Comparison of ENCODE assay signal across 17 cellular contexts in the genomic region with DNA sequence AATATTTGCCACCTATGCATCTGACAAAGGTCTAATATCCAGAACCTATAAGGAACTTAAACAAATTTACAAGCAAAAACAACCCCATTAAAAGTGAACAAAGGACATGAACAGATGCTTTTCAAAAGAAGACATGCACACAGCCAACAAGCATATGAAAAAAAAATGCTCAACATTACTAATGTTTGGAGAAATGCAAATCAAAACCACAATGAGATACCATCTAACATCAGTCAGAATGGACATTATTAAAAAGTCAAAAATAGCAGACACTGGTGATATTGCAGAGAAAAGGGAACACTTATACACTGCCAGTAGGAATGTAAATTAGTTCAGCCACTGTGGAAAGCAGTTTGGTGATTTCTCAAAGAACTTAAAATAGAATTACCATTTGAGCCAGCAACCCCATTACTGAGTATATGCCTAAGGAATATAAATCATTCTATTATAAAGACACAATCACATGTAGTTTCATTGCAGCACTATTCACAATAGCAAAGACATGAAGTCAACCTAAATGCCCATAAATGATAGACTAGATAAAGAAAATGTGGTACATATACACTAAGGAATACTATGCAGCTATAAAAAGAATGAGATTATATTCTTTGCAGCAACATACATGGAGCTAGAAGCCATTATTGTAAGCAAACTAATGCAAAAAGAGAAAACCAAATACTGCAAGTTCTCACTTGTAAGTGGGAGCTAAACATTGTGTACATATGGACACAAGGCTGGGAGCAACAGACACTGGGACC.
A peak's percentile ranks its signal among the peaks of the same experiment; 100 is the strongest.
DNase-seq lines count a peak whose midpoint lies in the region; ATAC-seq and TF ChIP-seq lines count a peak whose summit lies in the region.
"Had no signal": no experiment of that assay in that cellular context is flagged by ENCODE, and none has a peak within 500 bp of the region (broad histone marks: within the 10 kb centered on the region; RNA-seq: fewer than 3 reads in every experiment).

No MANE protein-coding gene starts in this region.

- DNase-seq in SK-N-SH: no peak
- peak; percentile 8 for DNase-seq in astrocyte of the hippocampus (ENCODE audit: low read depth, low spot score)
- DNase-seq in foreskin melanocyte: peak; percentile 82
- DNase-seq in NCI-H2029 (lab: John Stamatoyannopoulos, UW): no peak
- DNase-seq in stimulated activated CD4-positive, alpha-beta T cell treated with anti-CD3 and anti-CD28 coated beads, Interleukin-15, amount 100 ng/mL, for 24 hours: no peak
- DNase-seq: AML-193; Caco-2; Calu3; CD4-positive, alpha-beta T cell; CD8-positive, alpha-beta T cell; DMS79 treated with DMSO at 0.1 percent for 48 hours; GF-D8 had no signal

- H3K4me3 ChIP-seq in SK-N-SH (ENCODE audit: low read depth in 2 of 2, low read length in 1 of 2): no peak overlapping the region
- H3K4me3 ChIP-seq: A549; BLaER1 treated with 17β-estradiol and CSF1 and Interleukin-3, amounts not matched to agents 10 nM and 100 nM had no signal

- no peaks in the 10 kb centered on the region for H4K20me1 ChIP-seq in SK-N-SH (ENCODE audit: insufficient read depth)
- H4K20me1 ChIP-seq: BLaER1 treated with 17β-estradiol and CSF1 and Interleukin-3, amounts not matched to agents 10 nM and 100 nM had no signal

- H3K27ac ChIP-seq in SK-N-SH (ENCODE audit: low read depth in 2 of 2, low read length in 1 of 2): no peak overlapping the region
- H3K27ac ChIP-seq: 22Rv1; A549; BLaER1 treated with 17β-estradiol and CSF1 and Interleukin-3, amounts not matched to agents 10 nM and 100 nM; C4-2B had no signal

- no peak for TF ChIP-seq EP300 in SK-N-SH (IDR thresholded peaks at IDR 0.05; ENCODE audit: borderline replicate concordance in 1 of 2, low read depth in 1 of 2, low read length in 1 of 2)

- no peak for TF ChIP-seq RAD21 in SK-N-SH (IDR thresholded peaks at IDR 0.05; ENCODE audit: low read length)

- H2AFZ ChIP-seq in SK-N-SH (ENCODE audit: low read depth): no peak overlapping the region; the same call in 1 of the 2 replicates

- no peaks in the 10 kb centered on the region for H3K27me3 ChIP-seq in SK-N-SH (ENCODE audit: insufficient read depth)
- H3K27me3 ChIP-seq: BLaER1 treated with 17β-estradiol and CSF1 and Interleukin-3, amounts not matched to agents 10 nM and 100 nM had no signal

- no peak for TF ChIP-seq CTCF in SK-N-SH (IDR thresholded peaks at IDR 0.05)

- CTCF ChIA-PET in SK-N-SH (lab: Yijun Ruan, JAX): no interaction called here

- no peaks in the 10 kb centered on the region for H3K79me2 ChIP-seq in SK-N-SH (ENCODE audit: insufficient read depth)

- no peaks in the 10 kb centered on the region for H3K4me1 ChIP-seq in SK-N-SH (ENCODE audit: control insufficient read depth in 1 of 2, insufficient read depth in 2 of 2, low read depth in 1 of 2, low read length in 1 of 2)
- H3K4me1 ChIP-seq: A549; BLaER1 treated with 17β-estradiol and CSF1 and Interleukin-3, amounts not matched to agents 10 nM and 100 nM; Caco-2 had no signal

- ATAC-seq in SK-N-SH treated with all-trans-retinoic acid at 6 μM for 48 hours: no peak
- ATAC-seq: A549; CD8-positive, alpha-beta T cell had no signal

- POLR2A ChIA-PET in SK-N-SH (lab: Yijun Ruan, JAX): no interaction called here

- no peaks in the 10 kb centered on the region for H3K9me2 ChIP-seq in SK-N-SH

- H3K9ac ChIP-seq in SK-N-SH: no peak overlapping the region
- H3K9ac ChIP-seq: BLaER1 treated with 17β-estradiol and CSF1 and Interleukin-3, amounts not matched to agents 10 nM and 100 nM had no signal

- no peaks in the 10 kb centered on the region for H3K36me3 ChIP-seq in SK-N-SH (replicated peaks in 1 of 2; ENCODE audit: control insufficient read depth in 1 of 2, insufficient read depth in 2 of 2, low read length in 1 of 2)
- H3K36me3 ChIP-seq: BLaER1 treated with 17β-estradiol and CSF1 and Interleukin-3, amounts not matched to agents 10 nM and 100 nM had no signal

- no peaks in the 10 kb centered on the region for H3F3A ChIP-seq in SK-N-SH (replicated peaks; ENCODE audit: insufficient read depth)

- H3K4me2 ChIP-seq in SK-N-SH: no peak overlapping the region
- H3K4me2 ChIP-seq: A549; BLaER1 treated with 17β-estradiol and CSF1 and Interleukin-3, amounts not matched to agents 10 nM and 100 nM had no signal

- no peaks in the 10 kb centered on the region for H3K9me3 ChIP-seq in SK-N-SH
- H3K9me3 ChIP-seq: A549, Caco-2 had no signal

TF ChIP-seq in SK-N-SH treated with all-trans-retinoic acid at 6 μM for 48 hours, 23 proteins besides CTCF, POLR2A, EP300 and RAD21 (continues in another document):
- TF ChIP-seq, protein P1, sequence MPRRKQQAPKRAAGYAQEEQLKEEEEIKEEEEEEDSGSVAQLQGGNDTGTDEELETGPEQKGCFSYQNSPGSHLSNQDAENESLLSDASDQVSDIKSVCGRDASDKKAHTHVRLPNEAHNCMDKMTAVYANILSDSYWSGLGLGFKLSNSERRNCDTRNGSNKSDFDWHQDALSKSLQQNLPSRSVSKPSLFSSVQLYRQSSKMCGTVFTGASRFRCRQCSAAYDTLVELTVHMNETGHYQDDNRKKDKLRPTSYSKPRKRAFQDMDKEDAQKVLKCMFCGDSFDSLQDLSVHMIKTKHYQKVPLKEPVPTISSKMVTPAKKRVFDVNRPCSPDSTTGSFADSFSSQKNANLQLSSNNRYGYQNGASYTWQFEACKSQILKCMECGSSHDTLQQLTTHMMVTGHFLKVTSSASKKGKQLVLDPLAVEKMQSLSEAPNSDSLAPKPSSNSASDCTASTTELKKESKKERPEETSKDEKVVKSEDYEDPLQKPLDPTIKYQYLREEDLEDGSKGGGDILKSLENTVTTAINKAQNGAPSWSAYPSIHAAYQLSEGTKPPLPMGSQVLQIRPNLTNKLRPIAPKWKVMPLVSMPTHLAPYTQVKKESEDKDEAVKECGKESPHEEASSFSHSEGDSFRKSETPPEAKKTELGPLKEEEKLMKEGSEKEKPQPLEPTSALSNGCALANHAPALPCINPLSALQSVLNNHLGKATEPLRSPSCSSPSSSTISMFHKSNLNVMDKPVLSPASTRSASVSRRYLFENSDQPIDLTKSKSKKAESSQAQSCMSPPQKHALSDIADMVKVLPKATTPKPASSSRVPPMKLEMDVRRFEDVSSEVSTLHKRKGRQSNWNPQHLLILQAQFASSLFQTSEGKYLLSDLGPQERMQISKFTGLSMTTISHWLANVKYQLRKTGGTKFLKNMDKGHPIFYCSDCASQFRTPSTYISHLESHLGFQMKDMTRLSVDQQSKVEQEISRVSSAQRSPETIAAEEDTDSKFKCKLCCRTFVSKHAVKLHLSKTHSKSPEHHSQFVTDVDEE (CRISPR knock-in tag; IDR thresholded peaks at IDR 0.05): no peak
- TF ChIP-seq, protein P2, sequence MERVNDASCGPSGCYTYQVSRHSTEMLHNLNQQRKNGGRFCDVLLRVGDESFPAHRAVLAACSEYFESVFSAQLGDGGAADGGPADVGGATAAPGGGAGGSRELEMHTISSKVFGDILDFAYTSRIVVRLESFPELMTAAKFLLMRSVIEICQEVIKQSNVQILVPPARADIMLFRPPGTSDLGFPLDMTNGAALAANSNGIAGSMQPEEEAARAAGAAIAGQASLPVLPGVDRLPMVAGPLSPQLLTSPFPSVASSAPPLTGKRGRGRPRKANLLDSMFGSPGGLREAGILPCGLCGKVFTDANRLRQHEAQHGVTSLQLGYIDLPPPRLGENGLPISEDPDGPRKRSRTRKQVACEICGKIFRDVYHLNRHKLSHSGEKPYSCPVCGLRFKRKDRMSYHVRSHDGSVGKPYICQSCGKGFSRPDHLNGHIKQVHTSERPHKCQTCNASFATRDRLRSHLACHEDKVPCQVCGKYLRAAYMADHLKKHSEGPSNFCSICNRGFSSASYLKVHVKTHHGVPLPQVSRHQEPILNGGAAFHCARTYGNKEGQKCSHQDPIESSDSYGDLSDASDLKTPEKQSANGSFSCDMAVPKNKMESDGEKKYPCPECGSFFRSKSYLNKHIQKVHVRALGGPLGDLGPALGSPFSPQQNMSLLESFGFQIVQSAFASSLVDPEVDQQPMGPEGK (CRISPR knock-in tag; IDR thresholded peaks at IDR 0.05; ENCODE audit: borderline replicate concordance): no peak

TF ChIP-seq in SK-N-SH, 30 proteins besides CTCF, POLR2A, EP300 and RAD21:
- TF ChIP-seq YY1 (IDR thresholded peaks at IDR 0.05; ENCODE audit: low read depth): no peak
- no peak for TF ChIP-seq TCF12 (IDR thresholded peaks at IDR 0.05)
- TF ChIP-seq SMC3 (IDR thresholded peaks at IDR 0.05; ENCODE audit: low read depth, low read length): no peak
- no peak for TF ChIP-seq GABPA (IDR thresholded peaks at IDR 0.05; ENCODE audit: low read depth)
- TF ChIP-seq, protein P3, sequence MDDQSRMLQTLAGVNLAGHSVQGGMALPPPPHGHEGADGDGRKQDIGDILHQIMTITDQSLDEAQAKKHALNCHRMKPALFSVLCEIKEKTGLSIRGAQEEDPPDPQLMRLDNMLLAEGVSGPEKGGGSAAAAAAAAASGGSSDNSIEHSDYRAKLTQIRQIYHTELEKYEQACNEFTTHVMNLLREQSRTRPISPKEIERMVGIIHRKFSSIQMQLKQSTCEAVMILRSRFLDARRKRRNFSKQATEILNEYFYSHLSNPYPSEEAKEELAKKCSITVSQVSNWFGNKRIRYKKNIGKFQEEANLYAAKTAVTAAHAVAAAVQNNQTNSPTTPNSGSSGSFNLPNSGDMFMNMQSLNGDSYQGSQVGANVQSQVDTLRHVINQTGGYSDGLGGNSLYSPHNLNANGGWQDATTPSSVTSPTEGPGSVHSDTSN (IDR thresholded peaks at IDR 0.05): no peak

Comparison
In these comparisons a context has a peak if more than half of its experiments do, and no peak if none do; other contexts are left out.
1. DNase-seq: peak in astrocyte of the hippocampus (single experiment) and foreskin melanocyte (single experiment); none in SK-N-SH (single experiment), NCI-H2029 (single experiment) and stimulated activated CD4-positive, alpha-beta T cell treated with anti-CD3 and anti-CD28 coated beads, Interleukin-15, amount 100 ng/mL, for 24 hours (single experiment).